Comparison of ENCODE assay signal across 8 cellular contexts in genomic region chr4:144366425-144366824, GRCh38.
"Had no signal": no experiment of that assay in that cellular context is flagged by ENCODE, and none has a peak within 500 bp of the region (broad histone marks: within the 10 kb centered on the region; RNA-seq: fewer than 3 reads in every experiment).

No MANE protein-coding gene starts in this region.

- H3K27ac Mint-ChIP-seq: HFFc6 had no signal

- H3K9me3 Mint-ChIP-seq: HFFc6 had no signal

- H3K9ac ChIP-seq: GM23248 had no signal

- H3K36me3 ChIP-seq: HAP-1 had no signal

- H3K4me3 Mint-ChIP-seq: HFFc6 had no signal

- H3K9me3 ChIP-seq: HAP-1 had no signal

- H3K4me1 ChIP-seq: HAP-1 had no signal

- H3K4me3 ChIP-seq: GM23248, HAP-1, K562 had no signal

- ATAC-seq: HCT116, K562 had no signal

- DNase-seq: GM23248, GOT3, H7, HFFc6, IMR-90 had no signal
